ENCODE assay signal across 8 cellular contexts in genomic region chr12:56723889-56724659, GRCh38. TPM values are rescaled to one million over a fixed set of nuclear protein-coding genes. Genes with fewer than 3 reads are reported as not detected.
DNase-seq lines count a peak whose midpoint lies in the region; ATAC-seq and TF ChIP-seq lines count a peak whose summit lies in the region.

No MANE protein-coding gene starts in this region.

- peaks cover 46% of the 10 kb centered on the region for H3K4me1 Mint-ChIP-seq in Calu3 (ENCODE audit: low read depth, unreplicated experiment)

- no peaks in the 10 kb centered on the region for H3K27me3 Mint-ChIP-seq in Calu3 (ENCODE audit: unreplicated experiment)

- peak overlapping the region; percentile 89 for H3K4me2 ChIP-seq in Loucy (ENCODE audit: low read depth, low read length, poor library complexity, severe bottlenecking)

- peaks cover 36% of the 10 kb centered on the region; the same call in 1 of the 2 replicates for H3K36me3 ChIP-seq in Loucy (ENCODE audit: insufficient read depth, low read length)
- peaks cover 9% of the 10 kb centered on the region for H3K36me3 ChIP-seq in rectal smooth muscle tissue (ENCODE audit: control insufficient read depth, insufficient read depth, low read length)

- peak overlapping the region; percentile 99 for H3K27ac Mint-ChIP-seq in Calu3 (ENCODE audit: unreplicated experiment)

- peaks cover 59% of the 10 kb centered on the region for H4K20me1 ChIP-seq in Loucy (ENCODE audit: insufficient read depth, low read length, poor library complexity, severe bottlenecking)

- H3K4me3 ChIP-seq in Loucy (ENCODE audit: low read length, poor library complexity, severe bottlenecking) (peak overlapping the region; percentile 99), rectal smooth muscle tissue (ENCODE audit: low read length) (peak overlapping the region; percentile 100)

- CTCF ChIA-PET in Calu3 (lab: Charles Lee), result interaction anchor here (0.6 to 1.2 kb wide), 2 partner anchors 16 to 36 kb away, joined by 3 read pairs; partner anchors contain the start of gene PTGES3

- H2AFZ ChIP-seq in Loucy (ENCODE audit: low read length), result no peak overlapping the region

- H3K79me2 ChIP-seq in Loucy (ENCODE audit: insufficient read depth, low read length), result peaks cover 61% of the 10 kb centered on the region

- H3F3A ChIP-seq in Loucy (ENCODE audit: low read depth), result peaks cover 9% of the 10 kb centered on the region; the same call in 1 of the 2 replicates

- H3K36me3 Mint-ChIP-seq in Calu3 (ENCODE audit: insufficient read depth, unreplicated experiment), result peaks cover 71% of the 10 kb centered on the region

- BruUV-seq in Calu3 (replicated peaks; lab: Mats Ljungman, UMichigan), result no TSS peak

- peak overlapping the region; percentile 97 for H3K4me3 Mint-ChIP-seq in Calu3 (ENCODE audit: low read depth, unreplicated experiment)

- no peaks in the 10 kb centered on the region for H3K9me3 Mint-ChIP-seq in Calu3 (ENCODE audit: low read depth, unreplicated experiment)

- peaks cover 56% of the 10 kb centered on the region for H3K4me1 ChIP-seq in Loucy (ENCODE audit: insufficient read depth, low read length, poor library complexity, severe bottlenecking)
- peaks cover 28% of the 10 kb centered on the region for H3K4me1 ChIP-seq in rectal smooth muscle tissue (ENCODE audit: control insufficient read depth, insufficient read depth, low read length)

- DNase-seq in Calu3 (no peak), amniotic stem cell (lab: John Stamatoyannopoulos, UW) (peak; percentile 18), hepatic stellate cell (ENCODE audit: low spot score) (peak; percentile 60), COLO829 (ENCODE audit: low spot score) (no peak)

- H3K9me2 ChIP-seq in Loucy (replicated peaks; ENCODE audit: low read depth, low read length), result no peaks in the 10 kb centered on the region

- TF ChIP-seq CTCF in Calu3 (IDR thresholded peaks at IDR 0.05; ENCODE audit: unreplicated experiment) (no peak), Loucy (conservative IDR thresholded peaks at IDR 0.05; ENCODE audit: low read length) (no peak)

- H3K9ac ChIP-seq in Loucy (ENCODE audit: low read depth, low read length, poor library complexity, severe bottlenecking), result peak overlapping the region; percentile 100
- peak overlapping the region; percentile 100 for H3K9ac ChIP-seq in rectal smooth muscle tissue (ENCODE audit: low read length)

- H3K27ac ChIP-seq in rectal smooth muscle tissue (ENCODE audit: low read depth, low read length), result peak overlapping the region; percentile 97

- H3K9me3 ChIP-seq in Loucy (ENCODE audit: insufficient read depth, low read depth, low read length), result no peaks in the 10 kb centered on the region

- ATAC-seq in HG02642 (IDR thresholded peaks at IDR 0.05; ENCODE audit: poor library complexity, unreplicated experiment), result no peak
- ATAC-seq in HG02973 (IDR thresholded peaks at IDR 0.05; ENCODE audit: unreplicated experiment), result no peak

- intact Hi-C loops in Calu3 (cut with micrococcal nuclease; ENCODE audit: unreplicated experiment), result loop anchor here (2.0 to 10.0 kb wide), 2 partner anchors 39 to 89 kb away; partner anchors contain the start of gene BAZ2A

- peaks cover 11% of the 10 kb centered on the region for H3K27me3 ChIP-seq in Loucy (ENCODE audit: insufficient read depth, low read length, poor library complexity, severe bottlenecking)
- H3K27me3 ChIP-seq in rectal smooth muscle tissue (ENCODE audit: control insufficient read depth, insufficient read depth, low read length), result no peaks in the 10 kb centered on the region

RNA-seq across cellular contexts. Expression of gene NACA, which starts 1.0 kb away (rescaled TPM):
- total RNA-seq in Calu3 (2022), result 771 and 835 TPM in 2 replicates

RNA-seq across cellular contexts. Expression of gene PRIM1, which starts 28.0 kb away (rescaled TPM):
- total RNA-seq in Calu3 (2022), result 35.3 and 39.7 TPM in 2 replicates

RNA-seq across cellular contexts. Expression of gene PTGES3, which starts 36.0 kb away (rescaled TPM):
- total RNA-seq in Calu3 (2022), result 435 and 437 TPM in 2 replicates

RNA-seq across cellular contexts. Expression of gene HSD17B6, which starts 39.0 kb away (rescaled TPM):
- total RNA-seq in Calu3 (2022), result 0.26 and 0.56 TPM in 2 replicates

Comparison
In these comparisons a context has a peak if more than half of its experiments do, and no peak if none do; other contexts are left out.
1. DNase-seq: peak in amniotic stem cell (single experiment) and hepatic stellate cell (single experiment); none in Calu3 (single experiment) and COLO829 (single experiment).